Comparison of ENCODE assay signal across 8 cellular contexts in the genomic region with DNA sequence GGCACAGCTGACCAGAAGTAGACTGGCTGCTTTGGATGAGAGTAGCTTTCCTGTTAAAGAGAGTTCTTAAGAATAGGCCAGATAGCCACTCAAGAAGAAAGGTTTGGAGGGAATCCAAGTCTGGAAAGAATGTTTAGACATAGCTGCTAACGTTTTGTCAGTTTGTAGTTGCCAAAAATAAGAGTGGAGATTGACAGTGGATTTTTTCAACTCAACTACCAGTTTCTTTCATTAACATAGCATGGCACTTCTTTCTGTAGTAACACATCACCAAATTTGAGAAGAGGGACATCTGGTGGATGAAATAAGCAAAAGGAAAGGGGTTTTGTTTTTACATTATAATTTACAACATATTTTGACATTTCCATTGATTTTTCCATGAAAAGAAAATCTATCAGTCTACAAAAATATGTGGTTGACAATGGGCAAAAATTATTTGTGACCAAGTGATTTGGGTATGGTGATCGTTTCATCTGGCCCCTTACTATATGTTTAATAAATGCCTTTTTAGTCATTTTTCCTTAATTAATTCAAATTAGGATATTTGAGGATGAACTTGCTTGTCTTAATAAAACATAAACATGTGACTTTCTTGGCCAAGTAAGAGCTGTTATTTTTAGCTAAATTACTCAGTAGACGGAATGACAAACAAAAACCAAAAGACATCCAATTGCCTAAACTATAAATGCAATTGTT.
A peak's percentile ranks its signal among the peaks of the same experiment; 100 is the strongest.
DNase-seq lines count a peak whose midpoint lies in the region; ATAC-seq and TF ChIP-seq lines count a peak whose summit lies in the region.

No MANE protein-coding gene starts in this region.

- no peaks in the 10 kb centered on the region for H4K20me1 ChIP-seq in OCI-LY1 (ENCODE audit: insufficient read depth, low read length)
- no peaks in the 10 kb centered on the region for H4K20me1 ChIP-seq in smooth muscle cell (ENCODE audit: low read depth)

- H3K9ac ChIP-seq in OCI-LY1 (ENCODE audit: low read length) (no peak overlapping the region), smooth muscle cell (ENCODE audit: low read depth) (no peak overlapping the region)

- H2AFZ ChIP-seq in OCI-LY1 (ENCODE audit: low read length): no peak overlapping the region
- H2AFZ ChIP-seq in smooth muscle cell (ENCODE audit: low read depth): peak overlapping the region; percentile 72

- peak; percentile 47; the same call in 1 of the 2 replicates for TF ChIP-seq CTCF in OCI-LY1 (IDR thresholded peaks at IDR 0.05; ENCODE audit: low read length)
- TF ChIP-seq CTCF in fibroblast of pulmonary artery (IDR thresholded peaks at IDR 0.05; ENCODE audit: low read length, missing control alignments): peak; percentile 56
- peak; percentile 43 for TF ChIP-seq CTCF in smooth muscle cell (IDR thresholded peaks at IDR 0.05; ENCODE audit: borderline replicate concordance, insufficient read depth, poor library complexity, severe bottlenecking)

- H3K27me3 ChIP-seq in OCI-LY1 (ENCODE audit: insufficient read depth, low read length) (no peaks in the 10 kb centered on the region), smooth muscle cell (ENCODE audit: low read depth) (no peaks in the 10 kb centered on the region)

- H3K4me2 ChIP-seq in OCI-LY1 (ENCODE audit: low read length): no peak overlapping the region
- no peak overlapping the region for H3K4me2 ChIP-seq in smooth muscle cell

- no peak overlapping the region for H3K4me3 ChIP-seq in OCI-LY1 (ENCODE audit: low read depth, low read length, poor library complexity, severe bottlenecking)
- no peak overlapping the region for H3K4me3 ChIP-seq in fibroblast of pulmonary artery (replicated peaks; ENCODE audit: low read depth, low read length)
- H3K4me3 ChIP-seq in smooth muscle cell: no peak overlapping the region

- H3K79me2 ChIP-seq in OCI-LY1 (ENCODE audit: insufficient read depth, low read length) (no peaks in the 10 kb centered on the region), smooth muscle cell (ENCODE audit: low read depth) (no peaks in the 10 kb centered on the region)

- H3K27ac ChIP-seq in OCI-LY1 (ENCODE audit: low read depth, low read length, poor library complexity, severe bottlenecking) (no peak overlapping the region), smooth muscle cell (ENCODE audit: low read depth) (no peak overlapping the region)

- no peaks in the 10 kb centered on the region for H3K4me1 ChIP-seq in OCI-LY1 (ENCODE audit: insufficient read depth, low read length, severe bottlenecking)
- no peaks in the 10 kb centered on the region for H3K4me1 ChIP-seq in smooth muscle cell (ENCODE audit: low read depth)

- H3K9me3 ChIP-seq in OCI-LY1 (ENCODE audit: low read length) (no peaks in the 10 kb centered on the region), smooth muscle cell (replicated peaks; ENCODE audit: low read depth) (no peaks in the 10 kb centered on the region)

- H3F3A ChIP-seq in OCI-LY1 (ENCODE audit: insufficient read depth, low read length) (no peaks in the 10 kb centered on the region), smooth muscle cell (ENCODE audit: low read depth) (no peaks in the 10 kb centered on the region)

- DNase-seq in NCI-H82 (lab: John Stamatoyannopoulos, UW) (peak; percentile 45), NCI-H82 treated with DMSO at 0.1 percent for 48 hours (lab: John Stamatoyannopoulos, UW; ENCODE audit: unreplicated experiment) (no peak), fibroblast of pulmonary artery (ENCODE audit: low read depth) (peak; percentile 82), smooth muscle cell (lab: John Stamatoyannopoulos, UW; ENCODE audit: unreplicated experiment) (no peak), NCI-H446 treated with DMSO at 0.1 percent for 48 hours (lab: John Stamatoyannopoulos, UW) (no peak)
- no peak for DNase-seq in activated CD4-positive, alpha-beta T cell treated with anti-CD3 and anti-CD28 coated beads, Interleukin-2, amount 50 U/mL, for 1 hour

- ATAC-seq in HG03442 (IDR thresholded peaks at IDR 0.05; ENCODE audit: unreplicated experiment): no peak

- no peaks in the 10 kb centered on the region for H3K36me3 ChIP-seq in OCI-LY1 (ENCODE audit: insufficient read depth, low read length)
- no peaks in the 10 kb centered on the region for H3K36me3 ChIP-seq in smooth muscle cell (ENCODE audit: low read depth)

- H3K9me2 ChIP-seq in OCI-LY1 (ENCODE audit: low read depth, low read length): no peaks in the 10 kb centered on the region

- WGBS in smooth muscle cell (ENCODE audit: low lambda C conversion rate): 59% methylated on average over 3 of the region's 3 CpGs

Comparison
In these comparisons a context has a peak if more than half of its experiments do, and no peak if none do; other contexts are left out.
1. DNase-seq: peak in NCI-H82 (single experiment) and fibroblast of pulmonary artery (single experiment); none in NCI-H82 treated with DMSO at 0.1 percent for 48 hours (single experiment), smooth muscle cell (single experiment), activated CD4-positive, alpha-beta T cell treated with anti-CD3 and anti-CD28 coated beads, Interleukin-2, amount 50 U/mL, for 1 hour (single experiment) and NCI-H446 treated with DMSO at 0.1 percent for 48 hours (single experiment).
2. Peak in every context shown above with its lines, with median percentiles within 50 percentile points of each other: CTCF ChIP-seq.